ENCODE assay signal across 27 cellular contexts in genomic region chr4:24511371-24512063, GRCh38.
A peak's percentile ranks its signal among the peaks of the same experiment; 100 is the strongest.
DNase-seq lines count a peak whose midpoint lies in the region; ATAC-seq and TF ChIP-seq lines count a peak whose summit lies in the region.
"Had no signal": no experiment of that assay in that cellular context is flagged by ENCODE, and none has a peak within 500 bp of the region (broad histone marks: within the 10 kb centered on the region; RNA-seq: fewer than 3 reads in every experiment).

No MANE protein-coding gene starts in this region.

- no peaks in the 10 kb centered on the region; the same call in 1 of the 2 replicates for H3K9me3 ChIP-seq in NT2/D1 (ENCODE audit: insufficient read depth, low read length)
- H3K9me3 ChIP-seq: ascending aorta had no signal

- TF ChIP-seq CTCF in brain microvascular endothelial cell (IDR thresholded peaks at IDR 0.05; ENCODE audit: low read depth, low read length, missing control alignments), result no peak

- no peak overlapping the region for H3K27ac ChIP-seq in brain microvascular endothelial cell
- H3K27ac ChIP-seq: ascending aorta, GM23248, neural progenitor cell had no signal

- peaks cover 11% of the 10 kb centered on the region for H3K4me1 ChIP-seq in NT2/D1 (ENCODE audit: insufficient read depth, insufficient read length)
- H3K4me1 ChIP-seq: ascending aorta, neural progenitor cell had no signal

- no peak overlapping the region for H3K9ac ChIP-seq in NT2/D1 (ENCODE audit: insufficient read length, low read depth)
- H3K9ac ChIP-seq: GM23248, neural progenitor cell had no signal

- DNase-seq in ELF-1 (ENCODE audit: low read depth, low spot score), result peak; percentile 31
- peak; percentile 42 for DNase-seq in NT2/D1 (ENCODE audit: low read depth, low spot score)
- peak; percentile 85 for DNase-seq in fibroblast of peridontal ligament (ENCODE audit: extremely low read depth)
- DNase-seq in non-pigmented ciliary epithelial cell (ENCODE audit: low read depth), result peak; percentile 22
- no peak for DNase-seq in brain microvascular endothelial cell
- no peak for DNase-seq in globus pallidus (ENCODE audit: low spot score)
- DNase-seq in GM19238 (ENCODE audit: insufficient read length, low spot score), result no peak
- DNase-seq: activated CD4-positive, alpha-beta T cell treated with anti-CD3 and anti-CD28 coated beads, Interleukin-2, amount 50 U/mL, for 4 hours; activated CD8-positive, alpha-beta memory T cell treated with anti-CD3 and anti-CD28 coated beads, Interleukin-2, amount 50 U/mL, for 4 hours; activated naive CD4-positive, alpha-beta T cell treated with anti-CD3 and anti-CD28 coated beads, Interleukin-2, amount 10 ng/mL, durations not matched to agents 7 days and 5 days; central memory CD4-positive, alpha-beta T cell; GM23248; NCI-H1105; NCI-H1930; NCI-H526; SHP77; stimulated activated CD4-positive, alpha-beta T cell treated with anti-CD3 and anti-CD28 coated beads, Interleukin-12 subunit alpha, Interleukin-12 subunit beta, amount 100 ng/mL, for 4 hours; stimulated activated CD4-positive, alpha-beta T cell treated with anti-CD3 and anti-CD28 coated beads, Interleukin-4, amount 100 ng/mL, for 24 hours had no signal

- in situ Hi-C loops in brain microvascular endothelial cell (cut with HindIII; ENCODE audit: low pct_ligation_motif_present, low sequenced_read_pairs), result no loop called here

- H3K4me3 ChIP-seq in NT2/D1 (ENCODE audit: insufficient read length, low read depth), result no peak overlapping the region
- H3K4me3 ChIP-seq in brain microvascular endothelial cell (ENCODE audit: low read depth, low read length), result no peak overlapping the region
- H3K4me3 ChIP-seq: ascending aorta, dorsolateral prefrontal cortex, GM12878, GM23248, K562, neural progenitor cell had no signal

- peaks cover 3% of the 10 kb centered on the region for H3K36me3 ChIP-seq in NT2/D1 (ENCODE audit: insufficient read depth, insufficient read length, low read length)
- no peaks in the 10 kb centered on the region for H3K36me3 ChIP-seq in brain microvascular endothelial cell (replicated peaks)
- H3K36me3 ChIP-seq: neural progenitor cell had no signal

- H3K27me3 ChIP-seq in NT2/D1 (ENCODE audit: insufficient read depth, insufficient read length) (no peaks in the 10 kb centered on the region), brain microvascular endothelial cell (replicated peaks) (no peaks in the 10 kb centered on the region)
- H3K27me3 ChIP-seq: ascending aorta, dorsolateral prefrontal cortex, neural progenitor cell had no signal

- ATAC-seq in HG02588 (IDR thresholded peaks at IDR 0.05; ENCODE audit: unreplicated experiment), result no peak
- ATAC-seq: GM12878; K562; Panc1; sciatic nerve; stimulated activated memory B cell treated with anti-CD40 and anti-IgM and Interleukin-4, amounts not matched to agents 10 μg/mL and 1 μg/mL and 100 μg/mL, for 72 hours had no signal

Comparison
In these comparisons a context has a peak if more than half of its experiments do, and no peak if none do; other contexts are left out.
1. DNase-seq: peak in ELF-1 (single experiment), NT2/D1 (single experiment), fibroblast of peridontal ligament (single experiment) and non-pigmented ciliary epithelial cell (single experiment); none in brain microvascular endothelial cell (single experiment), globus pallidus (single experiment) and GM19238 (single experiment).